21 cellular contexts compared by ENCODE assay signal in the genomic region with DNA sequence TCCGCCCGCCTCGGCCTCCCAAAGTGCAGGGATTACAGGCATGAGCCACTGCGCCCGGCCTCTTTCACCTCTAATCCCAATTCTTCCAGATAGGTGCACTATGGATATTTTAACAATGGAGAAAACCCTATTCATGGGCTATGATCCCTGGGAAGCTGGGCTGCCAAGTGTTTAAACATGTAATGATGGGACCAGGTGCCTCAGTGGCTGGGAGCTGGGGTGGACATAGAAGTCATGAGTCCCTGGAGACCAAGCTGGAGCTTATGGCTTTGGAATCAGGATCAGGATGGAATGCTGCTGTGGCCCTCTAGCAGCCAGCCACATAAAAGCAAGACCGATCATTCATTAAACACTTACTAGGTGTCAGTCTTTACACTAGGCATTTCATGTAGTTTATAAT. TPM values are rescaled to one million over a fixed set of nuclear protein-coding genes. Genes with fewer than 3 reads are reported as not detected.
DNase-seq lines count a peak whose midpoint lies in the region; ATAC-seq and TF ChIP-seq lines count a peak whose summit lies in the region.
"Had no signal": no experiment of that assay in that cellular context is flagged by ENCODE, and none has a peak within 500 bp of the region (broad histone marks: within the 10 kb centered on the region; RNA-seq: fewer than 3 reads in every experiment).

No MANE protein-coding gene starts in this region.

- H3K4me1 ChIP-seq in right atrium auricular region (no peaks in the 10 kb centered on the region), mesenchymal stem cell (ENCODE audit: control insufficient read depth, insufficient read depth, low read depth, low read length) (peaks cover 2% of the 10 kb centered on the region), lower lobe of right lung (no peaks in the 10 kb centered on the region)
- H3K4me1 ChIP-seq: BE2C had no signal

- no peak overlapping the region for H2BK12ac ChIP-seq in mesenchymal stem cell (ENCODE audit: low read length in 2 of 2)

- 95% methylated on average over 4 of the region's 6 CpGs for WGBS in mesenchymal stem cell

- no peaks in the 10 kb centered on the region for H3K79me1 ChIP-seq in mesenchymal stem cell (replicated peaks; ENCODE audit: low read length, poor library complexity, severe bottlenecking)

- H3K36me3 ChIP-seq in right atrium auricular region = no peaks in the 10 kb centered on the region
- H3K36me3 ChIP-seq in mesenchymal stem cell (ENCODE audit: control insufficient read depth in 1 of 2, insufficient read depth in 2 of 2, low read depth in 1 of 2, low read length in 2 of 2) = no peaks in the 10 kb centered on the region
- H3K36me3 ChIP-seq in lower lobe of right lung = no peaks in the 10 kb centered on the region
- H3K36me3 ChIP-seq: BE2C had no signal

- no peak overlapping the region for H3K4ac ChIP-seq in mesenchymal stem cell (ENCODE audit: low read depth in 1 of 2, low read length in 2 of 2)

- no peak overlapping the region for H2AK5ac ChIP-seq in mesenchymal stem cell (ENCODE audit: low read length, severe bottlenecking)

- TF ChIP-seq CTCF in right atrium auricular region (IDR thresholded peaks at IDR 0.05) (no peak), lower lobe of right lung (IDR thresholded peaks at IDR 0.05) (no peak), GM13976 (IDR thresholded peaks at IDR 0.05; ENCODE audit: borderline replicate concordance, control extremely low read depth, extremely low read depth, insufficient read depth, missing control alignments) (no peak)

- no peak overlapping the region for H3K4me2 ChIP-seq in mesenchymal stem cell (ENCODE audit: low read length, poor library complexity, severe bottlenecking)
- H3K4me2 ChIP-seq: GM23338 had no signal

- H2BK5ac ChIP-seq in mesenchymal stem cell (ENCODE audit: low read depth, low read length, poor library complexity, severe bottlenecking) = no peak overlapping the region

- ATAC-seq in left ventricle myocardium superior = no peak
- no peak for ATAC-seq in lower lobe of right lung
- ATAC-seq in HG03135 (IDR thresholded peaks at IDR 0.05; ENCODE audit: unreplicated experiment) = no peak
- ATAC-seq: GM12878, GM23338, HepG2 had no signal

- no peak overlapping the region for H3K14ac ChIP-seq in mesenchymal stem cell (ENCODE audit: low read length in 2 of 2)

- no peak overlapping the region for H3K18ac ChIP-seq in mesenchymal stem cell (ENCODE audit: low read depth in 1 of 2, low read length in 2 of 2)

- peak; percentile 44 for DNase-seq in right atrium auricular region (ENCODE audit: low spot score)
- no peak for DNase-seq in left ventricle myocardium superior
- DNase-seq in SW480 (ENCODE audit: low spot score) = peak; percentile 81
- DNase-seq in mesenchymal stem cell = no peak
- no peak for DNase-seq in lower lobe of right lung
- DNase-seq in GM13976 (ENCODE audit: low spot score) = no peak
- DNase-seq: ACHN; BE2C; C1 segment of cervical spinal cord; CD4-positive, CD25-positive, alpha-beta regulatory T cell; CD8-positive, alpha-beta memory T cell; COR-L47; DMS 273 treated with DMSO at 0.1 percent for 48 hours; DMS53; DND-41; EL; HCEC 1CT had no signal

- H3K4me3 ChIP-seq in right atrium auricular region (no peak overlapping the region), mesenchymal stem cell (ENCODE audit: insufficient read depth in 1 of 2, low read depth in 1 of 2, low read length in 2 of 2) (no peak overlapping the region), lower lobe of right lung (no peak overlapping the region)
- H3K4me3 ChIP-seq: GM12878, GM23338 had no signal

- intact Hi-C loops in left ventricle myocardium superior (cut with micrococcal nuclease) = no loop called here
- intact Hi-C loops in lower lobe of right lung (cut with DNase I) = no loop called here

- H4K91ac ChIP-seq in mesenchymal stem cell (ENCODE audit: low read length) = no peak overlapping the region

- no peak overlapping the region for H2BK15ac ChIP-seq in mesenchymal stem cell (ENCODE audit: low read depth, poor library complexity, severe bottlenecking)

- H2AFZ ChIP-seq in mesenchymal stem cell (ENCODE audit: low read depth, low read length) = no peak overlapping the region
- H2AFZ ChIP-seq: GM23338 had no signal

- H3K27ac ChIP-seq in right atrium auricular region (no peak overlapping the region), mesenchymal stem cell (ENCODE audit: low read length, poor library complexity, severe bottlenecking) (no peak overlapping the region), lower lobe of right lung (no peak overlapping the region)

- H3K23ac ChIP-seq in mesenchymal stem cell (ENCODE audit: low read length in 2 of 2) = no peak overlapping the region

- in situ Hi-C loops in GM13976 (cut with MboI; ENCODE audit: low sequenced_read_pairs, unreplicated experiment) = no loop called here

- no peak overlapping the region for H3K9ac ChIP-seq in mesenchymal stem cell (ENCODE audit: low read length)

- H3K9me3 ChIP-seq in right atrium auricular region (no peaks in the 10 kb centered on the region), mesenchymal stem cell (ENCODE audit: control insufficient read depth, low read length) (no peaks in the 10 kb centered on the region), lower lobe of right lung (no peaks in the 10 kb centered on the region)
- H3K9me3 ChIP-seq: BE2C had no signal

- H2BK120ac ChIP-seq in mesenchymal stem cell (ENCODE audit: low read depth, low read length) = peak overlapping the region; percentile 19

- no peak overlapping the region for H4K8ac ChIP-seq in mesenchymal stem cell (ENCODE audit: low read length)

- H3K27me3 ChIP-seq in right atrium auricular region (no peaks in the 10 kb centered on the region), mesenchymal stem cell (ENCODE audit: control insufficient read depth in 1 of 2, insufficient read depth in 1 of 2, low read length in 2 of 2) (no peaks in the 10 kb centered on the region), lower lobe of right lung (ENCODE audit: low read depth) (no peaks in the 10 kb centered on the region)
- H3K27me3 ChIP-seq: BE2C had no signal

RNA-seq across cellular contexts. Expression of a gene that starts 41.8 kb away (rescaled TPM):
- total RNA-seq in right atrium auricular region (100 to 1,000 TPM; 122 to 251 TPM), left ventricle myocardium superior (46.0 TPM), lower lobe of right lung (32.2 TPM)
- 947 TPM for polyA plus RNA-seq in mesenchymal stem cell (2013, experiment 1 of 2)
- 926 TPM for polyA plus RNA-seq in mesenchymal stem cell (2013, experiment 2 of 2)
- total RNA-seq: HepG2 had no signal

Comparison
In these comparisons a context has a peak if more than half of its experiments do, and no peak if none do; other contexts are left out.
1. DNase-seq: peak in right atrium auricular region (single experiment) and SW480 (single experiment); none in left ventricle myocardium superior (single experiment), mesenchymal stem cell (single experiment), lower lobe of right lung (single experiment) and GM13976 (single experiment).